ENCODE assay signal across 23 cellular contexts in the genomic region with DNA sequence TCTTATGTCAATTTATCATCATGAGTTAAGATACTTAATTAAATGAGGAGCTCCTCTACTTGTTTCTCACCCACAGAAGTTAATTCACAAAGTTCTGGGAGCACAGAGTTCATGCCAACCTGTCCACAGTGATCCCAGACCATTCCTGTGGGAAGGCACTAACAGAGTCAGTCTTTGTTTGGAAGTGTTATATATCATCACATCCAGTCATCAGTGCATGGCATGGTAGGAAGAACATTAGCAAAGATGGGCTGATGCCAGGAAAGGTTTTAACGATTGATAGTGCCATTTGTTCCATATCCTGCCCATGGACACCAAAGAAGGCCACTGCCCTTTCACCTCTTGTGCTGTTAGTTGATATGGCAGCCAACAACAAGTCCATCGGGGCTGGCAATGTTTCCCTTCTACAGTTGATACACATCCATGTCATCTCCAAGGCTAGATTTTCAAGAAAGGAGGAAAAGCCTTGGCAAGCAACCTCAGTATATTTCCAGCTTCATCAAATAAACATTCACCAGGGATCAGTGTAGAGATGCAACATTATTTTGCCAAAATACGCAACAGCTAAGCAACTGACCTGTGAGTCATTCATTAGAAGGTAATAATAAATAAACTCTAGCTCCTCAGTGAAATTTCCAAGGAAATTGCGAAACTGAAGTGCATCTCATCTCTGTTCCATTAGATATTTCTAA.
A peak's percentile ranks its signal among the peaks of the same experiment; 100 is the strongest.
DNase-seq lines count a peak whose midpoint lies in the region; ATAC-seq lines count a peak whose summit lies in the region.
"Had no signal": no experiment of that assay in that cellular context is flagged by ENCODE, and none has a peak within 500 bp of the region (broad histone marks: within the 10 kb centered on the region; RNA-seq: fewer than 3 reads in every experiment).

No MANE protein-coding gene starts in this region.

- H2AFZ ChIP-seq in GM23248 = no peak overlapping the region

- no peaks in the 10 kb centered on the region for H3K79me2 ChIP-seq in GM23248 (ENCODE audit: insufficient read depth)

- H3K9me2 ChIP-seq in GM23248 (ENCODE audit: insufficient read depth) = no peaks in the 10 kb centered on the region

- DNase-seq in GM23248 (peak; percentile 5), astrocyte of the hippocampus (ENCODE audit: low read depth, low spot score) (peak; percentile 19), fibroblast of the conjunctiva (ENCODE audit: low read depth) (peak; percentile 89), skeletal muscle cell (ENCODE audit: low read depth) (peak; percentile 3), kidney glomerular epithelial cell (lab: John Stamatoyannopoulos, UW) (no peak)
- DNase-seq in activated CD4-positive, alpha-beta T cell treated with anti-CD3 and anti-CD28 coated beads, Interleukin-2, amount 50 U/mL, for 48 hours = no peak
- DNase-seq: activated CD4-positive, alpha-beta T cell treated with anti-CD3 and anti-CD28 coated beads for 1 hour; activated T-cell treated with anti-CD3 and anti-CD28 coated beads, Interleukin-2, amount 50 U/mL, for 72 hours; cortex of kidney; foreskin melanocyte; natural killer cell; NCI-H2081; NCI-H446; NK-92 treated with Interleukin-12 subunit alpha and Interleukin-12 subunit beta, amount 100 ng/mL, for 24 hours; ovary; right cardiac atrium; T-cell had no signal

- no peaks in the 10 kb centered on the region for H4K20me1 ChIP-seq in GM23248 (ENCODE audit: insufficient read depth)

- no peaks in the 10 kb centered on the region for H3K9me3 Mint-ChIP-seq in activated T-helper 17 cell treated with anti-CD3 and anti-CD28 coated beads, Interleukin-2, amount 50 U/mL, for 72 hours
- H3K9me3 Mint-ChIP-seq: activated naive CD4-positive, alpha-beta T cell treated with anti-CD3 and anti-CD28 coated beads, Interleukin-2, amount 50 U/mL, for 24 hours; activated T-cell treated with anti-CD3 and anti-CD28 coated beads, Interleukin-2, amount 50 U/mL, for 72 hours; natural killer cell; T-cell had no signal

- H3K4me3 Mint-ChIP-seq in activated T-helper 17 cell treated with anti-CD3 and anti-CD28 coated beads, Interleukin-2, amount 50 U/mL, for 72 hours = no peak overlapping the region
- H3K4me3 Mint-ChIP-seq: activated naive CD4-positive, alpha-beta T cell treated with anti-CD3 and anti-CD28 coated beads, Interleukin-2, amount 50 U/mL, for 24 hours; activated T-cell treated with anti-CD3 and anti-CD28 coated beads, Interleukin-2, amount 50 U/mL, for 72 hours; CD14-positive monocyte; natural killer cell; T-cell had no signal

- ATAC-seq in activated T-helper 17 cell treated with anti-CD3 and anti-CD28 coated beads, Interleukin-2, amount 50 U/mL, for 72 hours (replicated peaks) = no peak
- ATAC-seq in GM21576 (IDR thresholded peaks at IDR 0.05; ENCODE audit: unreplicated experiment) = no peak
- ATAC-seq: activated T-cell treated with anti-CD3 and anti-CD28 coated beads, Interleukin-2, amount 50 U/mL, for 72 hours; natural killer cell; Panc1; right cardiac atrium; T-cell had no signal

- no peaks in the 10 kb centered on the region for H3K36me3 ChIP-seq in GM23248 (ENCODE audit: low read depth)
- H3K36me3 ChIP-seq: HAP-1, ovary had no signal

- no peaks in the 10 kb centered on the region for H3K36me3 Mint-ChIP-seq in activated T-helper 17 cell treated with anti-CD3 and anti-CD28 coated beads, Interleukin-2, amount 50 U/mL, for 72 hours (ENCODE audit: low read depth)
- H3K36me3 Mint-ChIP-seq: activated naive CD4-positive, alpha-beta T cell treated with anti-CD3 and anti-CD28 coated beads, Interleukin-2, amount 50 U/mL, for 24 hours; CD14-positive monocyte; natural killer cell; T-cell had no signal

- H3K4me3 ChIP-seq in GM23248 (no peak overlapping the region), skeletal muscle cell (ENCODE audit: low read depth, low read length) (no peak overlapping the region)
- H3K4me3 ChIP-seq: HAP-1, ovary had no signal

- no peak overlapping the region for H3K9ac ChIP-seq in GM23248

- no peak overlapping the region for H3K27ac Mint-ChIP-seq in activated T-helper 17 cell treated with anti-CD3 and anti-CD28 coated beads, Interleukin-2, amount 50 U/mL, for 72 hours
- H3K27ac Mint-ChIP-seq: activated naive CD4-positive, alpha-beta T cell treated with anti-CD3 and anti-CD28 coated beads, Interleukin-2, amount 50 U/mL, for 24 hours; activated T-cell treated with anti-CD3 and anti-CD28 coated beads, Interleukin-2, amount 50 U/mL, for 72 hours; CD14-positive monocyte; natural killer cell; T-cell had no signal

- no peaks in the 10 kb centered on the region for H3F3A ChIP-seq in GM23248 (ENCODE audit: insufficient read depth)

- H3K4me1 ChIP-seq in GM23248 (ENCODE audit: insufficient read depth) = no peaks in the 10 kb centered on the region
- H3K4me1 ChIP-seq: HAP-1 had no signal

- peaks cover 3% of the 10 kb centered on the region for H3K27me3 Mint-ChIP-seq in activated T-helper 17 cell treated with anti-CD3 and anti-CD28 coated beads, Interleukin-2, amount 50 U/mL, for 72 hours

- no peaks in the 10 kb centered on the region for H3K9me3 ChIP-seq in GM23248 (ENCODE audit: low read depth)
- H3K9me3 ChIP-seq: HAP-1, ovary had no signal

- H3K4me2 ChIP-seq in GM23248 (ENCODE audit: unreplicated experiment) = no peak overlapping the region

- H3K27ac ChIP-seq in GM23248 = no peak overlapping the region
- H3K27ac ChIP-seq: ovary had no signal

- WGBS in GM23248 (ENCODE audit: low coverage in 1 of 2, low lambda C conversion rate in 2 of 2, missing lambda C conversion rate in 2 of 2), 2 experiments = 30 to 33% methylated on average over 4 of the region's 4 CpGs

- in situ Hi-C loops in GM23248 (cut with MboI) = no loop called here

- H3K27me3 ChIP-seq in GM23248 (replicated peaks; ENCODE audit: insufficient read depth) = no peaks in the 10 kb centered on the region
- H3K27me3 ChIP-seq: ovary had no signal

- no peaks in the 10 kb centered on the region for H3K4me1 Mint-ChIP-seq in activated T-helper 17 cell treated with anti-CD3 and anti-CD28 coated beads, Interleukin-2, amount 50 U/mL, for 72 hours
- H3K4me1 Mint-ChIP-seq: activated naive CD4-positive, alpha-beta T cell treated with anti-CD3 and anti-CD28 coated beads, Interleukin-2, amount 50 U/mL, for 24 hours; CD14-positive monocyte; natural killer cell; T-cell had no signal

Comparison
In these comparisons a context has a peak if more than half of its experiments do, and no peak if none do; other contexts are left out.
1. DNase-seq: peak in GM23248 (single experiment), astrocyte of the hippocampus (single experiment), fibroblast of the conjunctiva (single experiment) and skeletal muscle cell (single experiment); none in kidney glomerular epithelial cell (single experiment) and activated CD4-positive, alpha-beta T cell treated with anti-CD3 and anti-CD28 coated beads, Interleukin-2, amount 50 U/mL, for 48 hours (0 of 2).